Comparison of ENCODE assay signal across 8 cellular contexts in the genomic region with DNA sequence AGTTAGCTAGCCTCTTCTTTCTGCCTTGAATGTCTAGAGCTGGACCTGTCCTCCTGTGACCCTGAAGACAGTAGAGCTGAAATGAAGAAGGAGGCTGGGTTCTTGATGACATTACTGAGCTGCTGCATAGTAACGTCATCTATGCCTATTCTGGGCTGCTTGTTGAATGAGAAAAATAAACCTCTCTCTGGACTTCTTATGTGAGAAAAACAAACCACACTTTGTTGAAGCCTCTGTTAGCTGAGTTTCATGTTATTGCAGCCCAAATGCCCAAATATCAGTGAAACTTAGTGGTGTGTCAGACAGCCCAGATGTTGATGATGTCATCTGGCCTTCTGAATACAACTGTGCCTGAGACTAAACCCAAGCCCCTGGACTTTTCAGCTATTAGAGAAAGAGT.
DNase-seq lines count a peak whose midpoint lies in the region; ATAC-seq and TF ChIP-seq lines count a peak whose summit lies in the region.

No MANE protein-coding gene starts in this region.

- no peak overlapping the region for H3K4me3 ChIP-seq in epithelial cell of esophagus (ENCODE audit: low read length)
- H3K4me3 ChIP-seq in colonic mucosa, result no peak overlapping the region

- H3K4me1 ChIP-seq in colonic mucosa, result no peaks in the 10 kb centered on the region

- intact Hi-C loops in colonic mucosa (cut with DNase I), result loop anchor here (5.0 kb wide), 2 partner anchors 243 to 658 kb away; partner anchors contain the start of gene FUT8

- H3K36me3 ChIP-seq in colonic mucosa, result no peaks in the 10 kb centered on the region

- H3K27ac ChIP-seq in colonic mucosa, result no peak overlapping the region

- no peaks in the 10 kb centered on the region for H3K27me3 ChIP-seq in colonic mucosa

- ATAC-seq in GM19452 (IDR thresholded peaks at IDR 0.05; ENCODE audit: unreplicated experiment), result peak; percentile 89
- peak; percentile 84 for ATAC-seq in HG03354 (IDR thresholded peaks at IDR 0.05; ENCODE audit: poor library complexity, severe bottlenecking, unreplicated experiment)

- DNase-seq in AG08396 (ENCODE audit: low spot score), result peak; percentile 53
- DNase-seq in epithelial cell of esophagus (ENCODE audit: low read depth), result peak; percentile 39
- DNase-seq in colonic mucosa, result no peak
- no peak for DNase-seq in NCI-H1417 treated with DMSO at 0.1 percent for 48 hours (lab: John Stamatoyannopoulos, UW)
- no peak for DNase-seq in SKM-1 (lab: John Stamatoyannopoulos, UW; ENCODE audit: unreplicated experiment)
- no peak for DNase-seq in HUDEP-2 (lab: John Stamatoyannopoulos, UW; ENCODE audit: unreplicated experiment in 76 of 76)

- H3K9me3 ChIP-seq in colonic mucosa, result no peaks in the 10 kb centered on the region

- H3K9ac ChIP-seq in colonic mucosa (ENCODE audit: low read depth in 2 of 2, low read length in 2 of 2), result no peak overlapping the region

- TF ChIP-seq CTCF in epithelial cell of esophagus (IDR thresholded peaks at IDR 0.05; ENCODE audit: insufficient read depth, low read depth, low read length, missing control alignments), result no peak
- no peak for TF ChIP-seq CTCF in colonic mucosa (IDR thresholded peaks at IDR 0.05)

Comparison
In these comparisons a context has a peak if more than half of its experiments do, and no peak if none do; other contexts are left out.
1. DNase-seq: peak in AG08396 (single experiment) and epithelial cell of esophagus (single experiment); none in colonic mucosa (single experiment), NCI-H1417 treated with DMSO at 0.1 percent for 48 hours (single experiment), SKM-1 (single experiment) and HUDEP-2 (0 of 76).